ENCODE assay signal across 18 cellular contexts in the genomic region with DNA sequence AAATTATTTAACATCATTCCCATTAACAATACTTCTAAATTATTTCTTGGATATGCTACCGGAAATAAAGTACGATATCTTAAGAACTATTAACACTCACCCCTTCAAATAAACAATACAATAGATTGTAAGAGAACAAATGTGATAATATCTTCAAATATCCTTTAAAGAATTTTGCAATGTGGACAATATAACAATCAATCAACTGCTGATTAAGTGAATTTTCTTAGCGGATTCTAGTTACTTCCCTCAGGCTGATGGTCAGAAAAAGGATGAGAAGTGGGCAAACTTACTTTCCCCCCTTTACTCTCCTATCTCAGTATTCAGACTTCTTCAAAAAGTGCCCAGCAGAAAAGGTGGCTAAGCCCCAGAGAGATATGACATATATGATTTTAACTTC. TPM values are rescaled to one million over a fixed set of nuclear protein-coding genes. Genes with fewer than 3 reads are reported as not detected.
A peak's percentile ranks its signal among the peaks of the same experiment; 100 is the strongest.
DNase-seq lines count a peak whose midpoint lies in the region; ATAC-seq and TF ChIP-seq lines count a peak whose summit lies in the region.
"Had no signal": no experiment of that assay in that cellular context is flagged by ENCODE, and none has a peak within 500 bp of the region (broad histone marks: within the 10 kb centered on the region; RNA-seq: fewer than 3 reads in every experiment).

No MANE protein-coding gene starts in this region.

- no peak overlapping the region for H2AK5ac ChIP-seq in mesendoderm (ENCODE audit: low read length)

- H3K4me1 ChIP-seq in CD4-positive, CD25-positive, alpha-beta regulatory T cell (ENCODE audit: control insufficient read depth, insufficient read depth, low read length, poor library complexity, severe bottlenecking): peaks cover 81% of the 10 kb centered on the region
- H3K4me1 ChIP-seq in HCT116 (ENCODE audit: control insufficient read depth in 1 of 2, insufficient read depth in 2 of 2, low read length in 2 of 2) (peaks cover 50 to 89% of the 10 kb centered on the region in 2 experiments), mesendoderm (ENCODE audit: control insufficient read depth, low read depth, low read length) (peaks cover 8% of the 10 kb centered on the region), suprapubic skin (peaks cover 89% of the 10 kb centered on the region)

- H4K20me1 ChIP-seq in HCT116 (ENCODE audit: insufficient read depth): peaks cover 45% of the 10 kb centered on the region; the same call in 1 of the 2 replicates

- no peak for DNase-seq in CD4-positive, CD25-positive, alpha-beta regulatory T cell
- DNase-seq in HCT116 (ENCODE audit: low read depth, low spot score): no peak
- DNase-seq in activated naive CD8-positive, alpha-beta T cell treated with anti-CD3 and anti-CD28 coated beads, Interleukin-2, amount 50 U/mL, for 24 hours: no peak
- DNase-seq in natural killer cell: no peak
- no peak for DNase-seq in mesendoderm
- no peak for DNase-seq in suprapubic skin (ENCODE audit: low spot score in 2 of 2)
- DNase-seq in dedifferentiated amniotic fluid mesenchymal stem cell (ENCODE audit: extremely low spot score): no peak
- no peak for DNase-seq in hepatic stellate cell (ENCODE audit: low spot score)
- DNase-seq: AML-193, cerebellar nuclear complex, DMS 273 treated with DMSO at 0.1 percent for 48 hours, foreskin fibroblast, MG63, NCI-H1694 treated with DMSO at 0.1 percent for 48 hours, SHP77 treated with DMSO at 0.1 percent for 48 hours had no signal

- intact Hi-C loops in HCT116 (cut with micrococcal nuclease): no loop called here
- intact Hi-C loops in natural killer cell (cut with micrococcal nuclease): no loop called here

- H3K4me3 Mint-ChIP-seq in CD4-positive, CD25-positive, alpha-beta regulatory T cell: peak overlapping the region in 2 of 4 donors; percentile 6 to 35
- no peak overlapping the region for H3K4me3 Mint-ChIP-seq in activated naive CD8-positive, alpha-beta T cell treated with anti-CD3 and anti-CD28 coated beads, Interleukin-2, amount 50 U/mL, for 24 hours
- no peak overlapping the region for H3K4me3 Mint-ChIP-seq in natural killer cell

- H3K27me3 ChIP-seq in CD4-positive, CD25-positive, alpha-beta regulatory T cell (ENCODE audit: control insufficient read depth, insufficient read depth, low read length): no peaks in the 10 kb centered on the region
- H3K27me3 ChIP-seq in HCT116 (ENCODE audit: insufficient read depth, low read length): no peaks in the 10 kb centered on the region
- H3K27me3 ChIP-seq in mesendoderm (ENCODE audit: insufficient read depth, low read length, poor library complexity): no peaks in the 10 kb centered on the region
- H3K27me3 ChIP-seq in suprapubic skin: no peaks in the 10 kb centered on the region
- H3K27me3 ChIP-seq: MG63, pancreas had no signal

- H3K9ac ChIP-seq in HCT116 (ENCODE audit: low read length): peak overlapping the region; percentile 3; the same call in 1 of the 2 replicates
- H3K9ac ChIP-seq in mesendoderm (ENCODE audit: low read length): no peak overlapping the region

- peaks cover 46 to 93% (median 79%) of the 10 kb centered on the region in 4 donors for H3K4me1 Mint-ChIP-seq in CD4-positive, CD25-positive, alpha-beta regulatory T cell
- H3K4me1 Mint-ChIP-seq in activated naive CD8-positive, alpha-beta T cell treated with anti-CD3 and anti-CD28 coated beads, Interleukin-2, amount 50 U/mL, for 24 hours: peaks cover 92% of the 10 kb centered on the region
- H3K4me1 Mint-ChIP-seq in natural killer cell: peaks cover 79 to 92% of the 10 kb centered on the region in 2 donors

- H3K27ac Mint-ChIP-seq in CD4-positive, CD25-positive, alpha-beta regulatory T cell: peak overlapping the region; percentile 33 to 98 (median 67)
- H3K27ac Mint-ChIP-seq in activated naive CD8-positive, alpha-beta T cell treated with anti-CD3 and anti-CD28 coated beads, Interleukin-2, amount 50 U/mL, for 24 hours: peak overlapping the region; percentile 19
- peak overlapping the region; percentile 99 to 100 for H3K27ac Mint-ChIP-seq in natural killer cell

- WGBS in mesendoderm (ENCODE audit: extremely low coverage, insufficient coverage, low lambda C conversion rate): 100% methylated on average over 2 of the region's 3 CpGs
- 81% methylated on average over 3 of the region's 3 CpGs for WGBS in suprapubic skin

- no peak overlapping the region for H2BK15ac ChIP-seq in mesendoderm (replicated peaks; ENCODE audit: low read depth)

- H4K5ac ChIP-seq in mesendoderm (ENCODE audit: low read length): no peak overlapping the region

- peaks cover 19% of the 10 kb centered on the region for H3K79me1 ChIP-seq in mesendoderm (ENCODE audit: low read length)

- no peak overlapping the region for H3K18ac ChIP-seq in mesendoderm (ENCODE audit: low read length)

- TF ChIP-seq POLR2A in HCT116 (IDR thresholded peaks at IDR 0.05; ENCODE audit: borderline replicate concordance, extremely low read depth, insufficient read depth, insufficient read length) (no peak), suprapubic skin (IDR thresholded peaks at IDR 0.05) (no peak)

- CTCF ChIA-PET in HCT116 (lab: Charles Lee): interaction anchor here (2.5 to 2.6 kb wide), 3 partner anchors 9 to 89 kb away, joined by 8 to 22 read pairs (median 21); partner anchors contain the start of gene NFE2L2

- no peak for TF ChIP-seq EP300 in suprapubic skin (IDR thresholded peaks at IDR 0.05)

- H3K36me3 Mint-ChIP-seq in CD4-positive, CD25-positive, alpha-beta regulatory T cell: peaks cover 38% of the 10 kb centered on the region
- H3K36me3 Mint-ChIP-seq in activated naive CD8-positive, alpha-beta T cell treated with anti-CD3 and anti-CD28 coated beads, Interleukin-2, amount 50 U/mL, for 24 hours (ENCODE audit: low read depth): peaks cover 63% of the 10 kb centered on the region
- H3K36me3 Mint-ChIP-seq in natural killer cell: no peaks in the 10 kb centered on the region

- H2BK120ac ChIP-seq in mesendoderm (ENCODE audit: low read depth, low read length): no peak overlapping the region

- H3K27ac ChIP-seq in CD4-positive, CD25-positive, alpha-beta regulatory T cell (ENCODE audit: insufficient read depth, low read length, poor library complexity, severe bottlenecking): peak overlapping the region; percentile 80
- H3K27ac ChIP-seq in HCT116 (ENCODE audit: low read depth, low read length) (no peak overlapping the region), mesendoderm (ENCODE audit: low read depth, low read length) (no peak overlapping the region), suprapubic skin (no peak overlapping the region)

- no peak for ATAC-seq in CD4-positive, CD25-positive, alpha-beta regulatory T cell (ENCODE audit: low read depth in 2 of 2)
- ATAC-seq in HCT116 (no peak), natural killer cell (no peak)
- ATAC-seq in activated naive CD8-positive, alpha-beta T cell treated with anti-CD3 and anti-CD28 coated beads, Interleukin-2, amount 50 U/mL, for 24 hours: no peak

- no peak overlapping the region for H3K4ac ChIP-seq in mesendoderm (ENCODE audit: low read depth, low read length)

- H2BK5ac ChIP-seq in mesendoderm (ENCODE audit: low read length): no peak overlapping the region

- H3K9me2 ChIP-seq in HCT116 (ENCODE audit: insufficient read depth): no peaks in the 10 kb centered on the region

- peaks cover 0 to 1% (median 0%) of the 10 kb centered on the region in 7 donors for H3K9me3 Mint-ChIP-seq in CD4-positive, CD25-positive, alpha-beta regulatory T cell
- H3K9me3 Mint-ChIP-seq in activated naive CD8-positive, alpha-beta T cell treated with anti-CD3 and anti-CD28 coated beads, Interleukin-2, amount 50 U/mL, for 24 hours: no peaks in the 10 kb centered on the region
- peaks cover 0 to 2% of the 10 kb centered on the region in 2 donors for H3K9me3 Mint-ChIP-seq in natural killer cell

- POLR2A ChIA-PET in HCT116 (lab: Charles Lee): interaction anchor here (2.1 to 2.2 kb wide), 2 partner anchors 8 to 10 kb away, joined by 8 to 13 read pairs; partner anchors contain the start of gene NFE2L2

- no peak overlapping the region for H3K23ac ChIP-seq in mesendoderm (ENCODE audit: low read length)

- no peak for TF ChIP-seq RAD21 in HCT116 (IDR thresholded peaks at IDR 0.05; ENCODE audit: low read depth)

- no peak overlapping the region for H3K56ac ChIP-seq in mesendoderm (ENCODE audit: low read length)

- H3K27me3 Mint-ChIP-seq in CD4-positive, CD25-positive, alpha-beta regulatory T cell: no peaks in the 10 kb centered on the region
- H3K27me3 Mint-ChIP-seq in activated naive CD8-positive, alpha-beta T cell treated with anti-CD3 and anti-CD28 coated beads, Interleukin-2, amount 50 U/mL, for 24 hours: no peaks in the 10 kb centered on the region
- no peaks in the 10 kb centered on the region for H3K27me3 Mint-ChIP-seq in natural killer cell (ENCODE audit: low read depth in 2 of 2)

- TF ChIP-seq CTCF in HCT116 (IDR thresholded peaks at IDR 0.05 in 2 of 3, conservative IDR thresholded peaks at IDR 0.05 in 1 of 3; ENCODE audit: borderline replicate concordance in 1 of 3, insufficient read depth in 1 of 3, low read depth in 2 of 3, low read length in 2 of 3) (no peak), natural killer cell (IDR thresholded peaks at IDR 0.05) (no peak), suprapubic skin (IDR thresholded peaks at IDR 0.05) (no peak)

- H3K4me3 ChIP-seq in CD4-positive, CD25-positive, alpha-beta regulatory T cell (ENCODE audit: low read depth, low read length): peak overlapping the region; percentile 34
- no peak overlapping the region for H3K4me3 ChIP-seq in HCT116 (replicated peaks in 1 of 2; ENCODE audit: low read depth in 1 of 2, low read length in 2 of 2)
- no peak overlapping the region for H3K4me3 ChIP-seq in mesendoderm (ENCODE audit: low read length)
- H3K4me3 ChIP-seq in suprapubic skin: no peak overlapping the region
- H3K4me3 ChIP-seq: MG63, mucosa of descending colon, pancreas, thoracic aorta had no signal

- BruUV-seq in HCT116 (replicated peaks; lab: Mats Ljungman, UMichigan): no TSS peak

- peaks cover 26% of the 10 kb centered on the region for H3K36me3 ChIP-seq in CD4-positive, CD25-positive, alpha-beta regulatory T cell (ENCODE audit: control insufficient read depth, insufficient read depth, low read length)
- H3K36me3 ChIP-seq in HCT116 (ENCODE audit: control insufficient read depth in 1 of 2, insufficient read depth in 2 of 2, low read length in 2 of 2): peaks cover 0 to 7% of the 10 kb centered on the region in 2 experiments; a peak in 1 of 4 replicates
- H3K36me3 ChIP-seq in mesendoderm (ENCODE audit: control insufficient read depth, insufficient read depth, low read length): no peaks in the 10 kb centered on the region
- peaks cover 3% of the 10 kb centered on the region for H3K36me3 ChIP-seq in suprapubic skin
- H3K36me3 ChIP-seq: pancreas, thoracic aorta had no signal

- H3K79me2 ChIP-seq in HCT116 (ENCODE audit: insufficient read depth, low read length) (peaks cover 100% of the 10 kb centered on the region), mesendoderm (ENCODE audit: control insufficient read depth, insufficient read depth, low read length) (peaks cover 83% of the 10 kb centered on the region)

- H3K4me2 ChIP-seq in HCT116 (ENCODE audit: low read length) (no peak overlapping the region), mesendoderm (ENCODE audit: low read length) (no peak overlapping the region)

- no peaks in the 10 kb centered on the region for H3K9me3 ChIP-seq in CD4-positive, CD25-positive, alpha-beta regulatory T cell (ENCODE audit: control insufficient read depth in 2 of 2, low read length in 2 of 2)
- no peaks in the 10 kb centered on the region for H3K9me3 ChIP-seq in HCT116 (ENCODE audit: control insufficient read depth in 1 of 2, insufficient read depth in 1 of 2, low read depth in 1 of 2, low read length in 2 of 2)
- H3K9me3 ChIP-seq in suprapubic skin: no peaks in the 10 kb centered on the region
- H3K9me3 ChIP-seq: mucosa of descending colon, pancreas, thoracic aorta had no signal

- no peak overlapping the region for H4K8ac ChIP-seq in mesendoderm (ENCODE audit: low read depth, low read length)

- H2AFZ ChIP-seq in HCT116 (ENCODE audit: low read depth, low read length, poor library complexity, severe bottlenecking): no peak overlapping the region

- RAD21 ChIA-PET in HCT116 (lab: Charles Lee; ENCODE audit: low non-redundant PET in 1 of 2, low total read pairs in 2 of 2, uncharacterized antibody in 2 of 2, unreplicated experiment in 2 of 2): interaction anchor here in 1 of 2 experiments (1.3 kb wide), 1 partner anchor 89 kb away, joined by 4 read pairs; no protein-coding TSS in a partner anchor

RNA-seq across cellular contexts. Expression of gene NFE2L2, which starts 10.8 kb away (rescaled TPM):
- total RNA-seq in CD4-positive, CD25-positive, alpha-beta regulatory T cell: 121 TPM
- polyA plus RNA-seq in CD4-positive, CD25-positive, alpha-beta regulatory T cell: 10 to 100 TPM; 44.5 to 64.7 (median 55.5) TPM
- total RNA-seq in HCT116 (2021; ENCODE audit: unreplicated experiment) (106 TPM), natural killer cell (10 to 100 TPM; 76.0 to 99.8 (median 84.6) TPM), suprapubic skin (100 to 1,000 TPM; 130 to 180 (median 160) TPM)
- 66.5 and 78.3 TPM in 2 replicates for polyA plus RNA-seq in HCT116 (2012)
- 33.0 TPM for polyA plus RNA-seq in mesendoderm (2013, experiment 1 of 2)
- 35.1 TPM for polyA plus RNA-seq in mesendoderm (2013, experiment 2 of 2)

RNA-seq across cellular contexts. Expression of gene HNRNPA3, which starts 41.1 kb away (rescaled TPM):
- 231 TPM for total RNA-seq in CD4-positive, CD25-positive, alpha-beta regulatory T cell
- 10 to 100 TPM; 38.8 to 62.8 (median 56.2) TPM for polyA plus RNA-seq in CD4-positive, CD25-positive, alpha-beta regulatory T cell
- 328 TPM for total RNA-seq in HCT116 (2021; ENCODE audit: unreplicated experiment)
- 376 and 446 TPM in 2 replicates for polyA plus RNA-seq in HCT116 (2012)
- 100 to 1,000 TPM; 223 to 298 (median 289) TPM for total RNA-seq in natural killer cell
- polyA plus RNA-seq in mesendoderm (2013, experiment 1 of 2): 641 TPM
- 604 TPM for polyA plus RNA-seq in mesendoderm (2013, experiment 2 of 2)
- 10 to 100 TPM; 37.8 to 99.9 (median 43.8) TPM for total RNA-seq in suprapubic skin

Comparison
In these comparisons a context has a peak if more than half of its experiments do, and no peak if none do; other contexts are left out.
1. H3K27ac Mint-ChIP-seq: peak in every context shown above with its lines; median percentile 100 in natural killer cell; 67 in CD4-positive, CD25-positive, alpha-beta regulatory T cell; 19 in activated naive CD8-positive, alpha-beta T cell treated with anti-CD3 and anti-CD28 coated beads, Interleukin-2, amount 50 U/mL, for 24 hours.